8 cellular contexts compared by ENCODE assay signal in genomic region chr11:79437274-79437980, GRCh38. TPM values are rescaled to one million over a fixed set of nuclear protein-coding genes. Genes with fewer than 3 reads are reported as not detected.
DNase-seq lines count a peak whose midpoint lies in the region; ATAC-seq, FAIRE-seq and TF ChIP-seq lines count a peak whose summit lies in the region.

No MANE protein-coding gene starts in this region.

- H3K27me3 Mint-ChIP-seq in CD14-positive monocyte (ENCODE audit: low read depth in 3 of 3), result peaks cover 79 to 99% (median 88%) of the 10 kb centered on the region in 3 donors

- H3K4me3 ChIP-seq in IMR-90 (ENCODE audit: insufficient read depth, low read depth, low read length), result peak overlapping the region; percentile 57
- peak overlapping the region; percentile 71 to 73 for H3K4me3 ChIP-seq in ascending aorta
- peak overlapping the region; percentile 77; the same call in 1 of the 2 replicates for H3K4me3 ChIP-seq in iPS-18c (ENCODE audit: insufficient read depth, low read depth, low read length)
- peak overlapping the region; percentile 78 for H3K4me3 ChIP-seq in smooth muscle cell

- H2BK5ac ChIP-seq in IMR-90 (ENCODE audit: low read depth, low read length, poor library complexity, severe bottlenecking), result no peak overlapping the region

- peak; percentile 49; the same call in 1 of the 2 replicates for TF ChIP-seq POLR2A in IMR-90 (IDR thresholded peaks at IDR 0.05; ENCODE audit: low read depth, low read length)

- peaks cover 10 to 11% of the 10 kb centered on the region in 2 donors for H3K36me3 Mint-ChIP-seq in CD14-positive monocyte

- peaks cover 2% of the 10 kb centered on the region; the same call in 1 of the 2 replicates for H3K9me1 ChIP-seq in IMR-90 (ENCODE audit: insufficient read depth, low read length)

- H2AFZ ChIP-seq in IMR-90 (replicated peaks; ENCODE audit: low read length, poor library complexity) (peak overlapping the region; percentile 92), smooth muscle cell (ENCODE audit: low read depth) (peak overlapping the region; percentile 78)

- peaks cover 41% of the 10 kb centered on the region for H3K4me1 Mint-ChIP-seq in CD14-positive monocyte

- peak overlapping the region; percentile 15 for H3K14ac ChIP-seq in IMR-90 (replicated peaks; ENCODE audit: low read depth, low read length)

- WGBS in IMR-90 (ENCODE audit: extremely low coverage in 2 of 2, insufficient read length in 1 of 2), 2 experiments, result 0% methylated on average over 33 of the region's 74 CpGs; no CpG with 5 or more reads in 1 of the 2 experiments
- WGBS in smooth muscle cell (ENCODE audit: low lambda C conversion rate), result under 1% methylated on average over 33 of the region's 74 CpGs

- H3K9me3 Mint-ChIP-seq in CD14-positive monocyte, result peaks cover 0 to 42% (median 36%) of the 10 kb centered on the region in 7 donors

- H2BK20ac ChIP-seq in IMR-90 (ENCODE audit: low read depth, low read length), result no peak overlapping the region; the same call in 1 of the 2 replicates

- in situ Hi-C loops in IMR-90 (cut with MboI; ENCODE audit: low sequenced_read_pairs), result loop anchor here (10.0 kb wide), 1 partner anchor 343 kb away; no protein-coding TSS in a partner anchor

- peak overlapping the region; percentile 13 for H3K23ac ChIP-seq in IMR-90 (ENCODE audit: low read depth, low read length)

- H3K4ac ChIP-seq in IMR-90 (ENCODE audit: low read depth, low read length), result peak overlapping the region; percentile 69

- POLR2A ChIA-PET in IMR-90 (lab: Charles Lee; ENCODE audit: unreplicated experiment), result no interaction called here

- H3K56ac ChIP-seq in IMR-90 (ENCODE audit: extremely low read depth, insufficient read depth, low read length), result peak overlapping the region; percentile 59; the same call in 1 of the 2 replicates

- H2BK120ac ChIP-seq in IMR-90 (ENCODE audit: low read depth, low read length), result peak overlapping the region; percentile 73; the same call in 1 of the 2 replicates

- H4K5ac ChIP-seq in IMR-90 (ENCODE audit: low read depth, low read length), result no peak overlapping the region

- peaks cover 6 to 46% of the 10 kb centered on the region in 2 experiments for H3K79me1 ChIP-seq in IMR-90 (ENCODE audit: low read depth in 1 of 2, low read length in 2 of 2)

- peak overlapping the region; percentile 2 for H2AK9ac ChIP-seq in IMR-90 (replicated peaks; ENCODE audit: low read depth, low read length, poor library complexity)

- intact Hi-C loops in CD14-positive monocyte (cut with micrococcal nuclease), result no loop called here
- intact Hi-C loops in IMR-90 (cut with micrococcal nuclease), result loop anchor here (10.0 kb wide), 1 partner anchor 333 kb away; no protein-coding TSS in a partner anchor
- intact Hi-C loops in ascending aorta (cut with DNase I), result loop anchor here (5.0 to 10.0 kb wide), 5 partner anchors 195 to 740 kb away; no protein-coding TSS in a partner anchor

- H3K18ac ChIP-seq in IMR-90 (ENCODE audit: low read depth, low read length), result peak overlapping the region; percentile 35; the same call in 1 of the 2 replicates

- peak overlapping the region; percentile 11; the same call in 1 of the 2 replicates for H2AK5ac ChIP-seq in IMR-90 (ENCODE audit: low read depth, low read length)

- CTCF ChIA-PET in IMR-90 (lab: Yijun Ruan, JAX), result no interaction called here

- H4K8ac ChIP-seq in IMR-90 (ENCODE audit: low read depth in 2 of 2, low read length in 2 of 2), result peak overlapping the region in 1 of 2 experiments; percentile 30; a peak in 1 of 4 replicates

- no peaks in the 10 kb centered on the region for H3K27me3 ChIP-seq in IMR-90 (ENCODE audit: control insufficient read depth, insufficient read depth, low read length)
- no peaks in the 10 kb centered on the region for H3K27me3 ChIP-seq in ascending aorta
- peaks cover 16% of the 10 kb centered on the region for H3K27me3 ChIP-seq in smooth muscle cell (ENCODE audit: low read depth)

- no peak for FAIRE-seq in GM19239 (lab: Jason Lieb, UNC)

- peak overlapping the region; percentile 57 for H3K9ac ChIP-seq in IMR-90 (ENCODE audit: low read depth, low read length)
- peak overlapping the region; percentile 69 for H3K9ac ChIP-seq in smooth muscle cell (ENCODE audit: low read depth)

- no TSS peak for BruUV-seq in IMR-90 (replicated peaks; lab: Mats Ljungman, UMichigan)

- peak overlapping the region; percentile 39 for H3K27ac ChIP-seq in IMR-90 (ENCODE audit: insufficient read depth, low read length)
- H3K27ac ChIP-seq in ascending aorta, result peak overlapping the region; percentile 87 to 89
- peak overlapping the region; percentile 63 for H3K27ac ChIP-seq in smooth muscle cell (ENCODE audit: low read depth)

- no peak overlapping the region; the same call in 2 of the 3 replicates for H2BK15ac ChIP-seq in IMR-90 (ENCODE audit: low read depth, low read length)

- dilution Hi-C loops in IMR-90 (cut with HindIII; ENCODE audit: low sequenced_read_pairs, unreplicated experiment), result no loop called here

- H3F3A ChIP-seq in smooth muscle cell (ENCODE audit: low read depth), result peaks cover 10% of the 10 kb centered on the region

- H3K9me3 ChIP-seq in IMR-90 (ENCODE audit: control insufficient read depth, insufficient read depth, low read length), result no peaks in the 10 kb centered on the region
- no peaks in the 10 kb centered on the region for H3K9me3 ChIP-seq in ascending aorta
- H3K9me3 ChIP-seq in iPS-18c (ENCODE audit: control insufficient read depth, insufficient read depth, low read length), result no peaks in the 10 kb centered on the region
- H3K9me3 ChIP-seq in smooth muscle cell (replicated peaks; ENCODE audit: low read depth), result no peaks in the 10 kb centered on the region

- H3K4me2 ChIP-seq in IMR-90 (ENCODE audit: low read depth, low read length), result peak overlapping the region; percentile 87
- peak overlapping the region; percentile 98 for H3K4me2 ChIP-seq in smooth muscle cell

- TF ChIP-seq RAD21 in IMR-90 (IDR thresholded peaks at IDR 0.05; ENCODE audit: low read length), result no peak

- peaks cover 8% of the 10 kb centered on the region for H3K4me1 ChIP-seq in IMR-90 (ENCODE audit: control insufficient read depth, insufficient read depth, low read length)
- peaks cover 0 to 8% of the 10 kb centered on the region in 2 donors for H3K4me1 ChIP-seq in ascending aorta
- peaks cover 20% of the 10 kb centered on the region for H3K4me1 ChIP-seq in smooth muscle cell (ENCODE audit: low read depth)

- TF ChIP-seq CTCF in CD14-positive monocyte (IDR thresholded peaks at IDR 0.05), result no peak
- TF ChIP-seq CTCF in IMR-90 (conservative IDR thresholded peaks at IDR 0.05; ENCODE audit: low read depth, low read length), result no peak
- TF ChIP-seq CTCF in ascending aorta (IDR thresholded peaks at IDR 0.05), result no peak
- no peak for TF ChIP-seq CTCF in smooth muscle cell (IDR thresholded peaks at IDR 0.05; ENCODE audit: borderline replicate concordance, insufficient read depth, poor library complexity, severe bottlenecking)

- H3K79me2 ChIP-seq in smooth muscle cell (ENCODE audit: low read depth), result peaks cover 60% of the 10 kb centered on the region

- peak; percentile 40 for ATAC-seq in IMR-90 (ENCODE audit: low read depth)

- H3K36me3 ChIP-seq in IMR-90 (ENCODE audit: control insufficient read depth, insufficient read depth, low read length) (no peaks in the 10 kb centered on the region), ascending aorta (no peaks in the 10 kb centered on the region), smooth muscle cell (ENCODE audit: low read depth) (no peaks in the 10 kb centered on the region)

- peak overlapping the region; percentile 63 to 76 for H3K4me3 Mint-ChIP-seq in CD14-positive monocyte

- H4K91ac ChIP-seq in IMR-90 (ENCODE audit: insufficient read depth, low read depth, low read length), result peak overlapping the region; percentile 41; the same call in 1 of the 2 replicates

- no peak overlapping the region for H3K27ac Mint-ChIP-seq in CD14-positive monocyte

- H4K20me1 ChIP-seq in IMR-90 (ENCODE audit: insufficient read depth, low read length) (no peaks in the 10 kb centered on the region), smooth muscle cell (ENCODE audit: low read depth) (peaks cover 46% of the 10 kb centered on the region)

- no peak for DNase-seq in CD14-positive monocyte (ENCODE audit: low spot score)
- DNase-seq in IMR-90, result peak; percentile 57
- peak in 1 of 2 donors; percentile 87 for DNase-seq in ascending aorta (ENCODE audit: low spot score in 2 of 2)
- DNase-seq in smooth muscle cell (lab: John Stamatoyannopoulos, UW; ENCODE audit: unreplicated experiment), result no peak
- DNase-seq in OCI-M1 (lab: John Stamatoyannopoulos, UW), result no peak
- no peak for DNase-seq in LoVo (ENCODE audit: low spot score)
- DNase-seq in GM19239 (ENCODE audit: insufficient read length, low spot score), result no peak

TF ChIP-seq in IMR-90, 13 proteins besides CTCF, POLR2A, EP300 and RAD21 (continues in another document):
- TF ChIP-seq CEBPB (IDR thresholded peaks at IDR 0.05; ENCODE audit: low read depth, low read length) (no peak), MXI1 (IDR thresholded peaks at IDR 0.05; ENCODE audit: borderline replicate concordance, low read depth, low read length) (peak; percentile 50; the same call in 1 of the 2 replicates), SMC3 (IDR thresholded peaks at IDR 0.05; ENCODE audit: low read depth, low read length) (0 out of 2 replicates have a peak, but pooled peaks have one; percentile 2), USF2 (IDR thresholded peaks at IDR 0.05; ENCODE audit: low read depth, low read length) (no peak), ELK1 (IDR thresholded peaks at IDR 0.05; ENCODE audit: borderline replicate concordance, low read depth, low read length) (no peak)

RNA-seq across cellular contexts. Expression of gene TENM4, which starts 3.4 kb away (rescaled TPM):
- under 1 TPM in 1 of 2 donors, not detected in 1; 0.31 TPM for polyA plus RNA-seq in CD14-positive monocyte
- 9.0 and 9.2 TPM in 2 replicates for total RNA-seq in IMR-90 (2012; rRNA removed)
- polyA plus RNA-seq in IMR-90 (2012; rRNA removed), result 7.4 and 7.6 TPM in 2 replicates
- 8.1 and 12.3 TPM in 2 replicates for polyA plus RNA-seq in IMR-90 (2012; cell fraction: cytosol; rRNA removed)
- 6.6 and 12.5 TPM in 2 replicates for polyA plus RNA-seq in IMR-90 (2012; cell fraction: nucleus; rRNA removed; ENCODE audit: low replicate concordance)
- 11.9 TPM for total RNA-seq in ascending aorta
- 30.6 and 38.2 TPM in 2 replicates for total RNA-seq in smooth muscle cell
- 31.6 and 31.7 TPM in 2 replicates for polyA plus RNA-seq in smooth muscle cell

Comparison
In these comparisons a context has a peak if more than half of its experiments do, and no peak if none do; other contexts are left out.
1. intact Hi-C loops: an anchor here in IMR-90 (10.0 kb wide) and ascending aorta (5.0 to 10.0 kb wide); none called in CD14-positive monocyte.